2 cellular contexts compared by ENCODE assay signal in the genomic region with DNA sequence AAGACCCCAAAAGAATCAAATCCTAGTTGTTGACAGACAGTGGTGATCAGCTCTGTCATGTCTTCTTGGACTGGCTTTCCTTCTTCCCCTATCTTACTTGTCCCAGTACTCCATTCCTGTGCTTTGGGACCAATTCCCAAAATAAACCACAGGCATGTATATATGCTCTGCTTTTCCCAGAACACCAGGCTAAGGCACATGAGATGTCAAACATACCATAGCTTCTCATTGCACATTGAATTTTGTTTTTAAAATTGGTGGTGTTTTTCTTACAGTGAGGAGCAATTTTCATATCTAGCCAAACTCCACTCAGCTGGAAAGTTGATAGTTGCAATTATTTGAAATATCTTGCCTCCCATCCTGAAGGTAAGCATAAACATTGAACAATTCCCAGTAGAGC.
TF ChIP-seq lines count a peak whose summit lies in the region.

No MANE protein-coding gene starts in this region.

TF ChIP-seq in GM23338, 12 proteins besides CTCF, POLR2A, EP300 and RAD21 (continued from another document):
- TF ChIP-seq, protein P1, sequence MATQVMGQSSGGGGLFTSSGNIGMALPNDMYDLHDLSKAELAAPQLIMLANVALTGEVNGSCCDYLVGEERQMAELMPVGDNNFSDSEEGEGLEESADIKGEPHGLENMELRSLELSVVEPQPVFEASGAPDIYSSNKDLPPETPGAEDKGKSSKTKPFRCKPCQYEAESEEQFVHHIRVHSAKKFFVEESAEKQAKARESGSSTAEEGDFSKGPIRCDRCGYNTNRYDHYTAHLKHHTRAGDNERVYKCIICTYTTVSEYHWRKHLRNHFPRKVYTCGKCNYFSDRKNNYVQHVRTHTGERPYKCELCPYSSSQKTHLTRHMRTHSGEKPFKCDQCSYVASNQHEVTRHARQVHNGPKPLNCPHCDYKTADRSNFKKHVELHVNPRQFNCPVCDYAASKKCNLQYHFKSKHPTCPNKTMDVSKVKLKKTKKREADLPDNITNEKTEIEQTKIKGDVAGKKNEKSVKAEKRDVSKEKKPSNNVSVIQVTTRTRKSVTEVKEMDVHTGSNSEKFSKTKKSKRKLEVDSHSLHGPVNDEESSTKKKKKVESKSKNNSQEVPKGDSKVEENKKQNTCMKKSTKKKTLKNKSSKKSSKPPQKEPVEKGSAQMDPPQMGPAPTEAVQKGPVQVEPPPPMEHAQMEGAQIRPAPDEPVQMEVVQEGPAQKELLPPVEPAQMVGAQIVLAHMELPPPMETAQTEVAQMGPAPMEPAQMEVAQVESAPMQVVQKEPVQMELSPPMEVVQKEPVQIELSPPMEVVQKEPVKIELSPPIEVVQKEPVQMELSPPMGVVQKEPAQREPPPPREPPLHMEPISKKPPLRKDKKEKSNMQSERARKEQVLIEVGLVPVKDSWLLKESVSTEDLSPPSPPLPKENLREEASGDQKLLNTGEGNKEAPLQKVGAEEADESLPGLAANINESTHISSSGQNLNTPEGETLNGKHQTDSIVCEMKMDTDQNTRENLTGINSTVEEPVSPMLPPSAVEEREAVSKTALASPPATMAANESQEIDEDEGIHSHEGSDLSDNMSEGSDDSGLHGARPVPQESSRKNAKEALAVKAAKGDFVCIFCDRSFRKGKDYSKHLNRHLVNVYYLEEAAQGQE (IDR thresholded peaks at IDR 0.05; ENCODE audit: unreplicated experiment): no peak
- TF ChIP-seq EZH2 (IDR thresholded peaks at IDR 0.05; ENCODE audit: low read depth, unreplicated experiment) (no peak), STAT1 (IDR thresholded peaks at IDR 0.05; ENCODE audit: unreplicated experiment) (no peak), POLR2AphosphoS5 (IDR thresholded peaks at IDR 0.05; ENCODE audit: low read depth) (no peak), EZH2phosphoT487 (IDR thresholded peaks at IDR 0.05; ENCODE audit: unreplicated experiment) (no peak), ZNF331 (CRISPR knock-in tag; IDR thresholded peaks at IDR 0.05; ENCODE audit: low read depth) (no peak), CREB1 (CRISPR knock-in tag; IDR thresholded peaks at IDR 0.05; ENCODE audit: low read depth) (no peak)
- TF ChIP-seq, protein P2, sequence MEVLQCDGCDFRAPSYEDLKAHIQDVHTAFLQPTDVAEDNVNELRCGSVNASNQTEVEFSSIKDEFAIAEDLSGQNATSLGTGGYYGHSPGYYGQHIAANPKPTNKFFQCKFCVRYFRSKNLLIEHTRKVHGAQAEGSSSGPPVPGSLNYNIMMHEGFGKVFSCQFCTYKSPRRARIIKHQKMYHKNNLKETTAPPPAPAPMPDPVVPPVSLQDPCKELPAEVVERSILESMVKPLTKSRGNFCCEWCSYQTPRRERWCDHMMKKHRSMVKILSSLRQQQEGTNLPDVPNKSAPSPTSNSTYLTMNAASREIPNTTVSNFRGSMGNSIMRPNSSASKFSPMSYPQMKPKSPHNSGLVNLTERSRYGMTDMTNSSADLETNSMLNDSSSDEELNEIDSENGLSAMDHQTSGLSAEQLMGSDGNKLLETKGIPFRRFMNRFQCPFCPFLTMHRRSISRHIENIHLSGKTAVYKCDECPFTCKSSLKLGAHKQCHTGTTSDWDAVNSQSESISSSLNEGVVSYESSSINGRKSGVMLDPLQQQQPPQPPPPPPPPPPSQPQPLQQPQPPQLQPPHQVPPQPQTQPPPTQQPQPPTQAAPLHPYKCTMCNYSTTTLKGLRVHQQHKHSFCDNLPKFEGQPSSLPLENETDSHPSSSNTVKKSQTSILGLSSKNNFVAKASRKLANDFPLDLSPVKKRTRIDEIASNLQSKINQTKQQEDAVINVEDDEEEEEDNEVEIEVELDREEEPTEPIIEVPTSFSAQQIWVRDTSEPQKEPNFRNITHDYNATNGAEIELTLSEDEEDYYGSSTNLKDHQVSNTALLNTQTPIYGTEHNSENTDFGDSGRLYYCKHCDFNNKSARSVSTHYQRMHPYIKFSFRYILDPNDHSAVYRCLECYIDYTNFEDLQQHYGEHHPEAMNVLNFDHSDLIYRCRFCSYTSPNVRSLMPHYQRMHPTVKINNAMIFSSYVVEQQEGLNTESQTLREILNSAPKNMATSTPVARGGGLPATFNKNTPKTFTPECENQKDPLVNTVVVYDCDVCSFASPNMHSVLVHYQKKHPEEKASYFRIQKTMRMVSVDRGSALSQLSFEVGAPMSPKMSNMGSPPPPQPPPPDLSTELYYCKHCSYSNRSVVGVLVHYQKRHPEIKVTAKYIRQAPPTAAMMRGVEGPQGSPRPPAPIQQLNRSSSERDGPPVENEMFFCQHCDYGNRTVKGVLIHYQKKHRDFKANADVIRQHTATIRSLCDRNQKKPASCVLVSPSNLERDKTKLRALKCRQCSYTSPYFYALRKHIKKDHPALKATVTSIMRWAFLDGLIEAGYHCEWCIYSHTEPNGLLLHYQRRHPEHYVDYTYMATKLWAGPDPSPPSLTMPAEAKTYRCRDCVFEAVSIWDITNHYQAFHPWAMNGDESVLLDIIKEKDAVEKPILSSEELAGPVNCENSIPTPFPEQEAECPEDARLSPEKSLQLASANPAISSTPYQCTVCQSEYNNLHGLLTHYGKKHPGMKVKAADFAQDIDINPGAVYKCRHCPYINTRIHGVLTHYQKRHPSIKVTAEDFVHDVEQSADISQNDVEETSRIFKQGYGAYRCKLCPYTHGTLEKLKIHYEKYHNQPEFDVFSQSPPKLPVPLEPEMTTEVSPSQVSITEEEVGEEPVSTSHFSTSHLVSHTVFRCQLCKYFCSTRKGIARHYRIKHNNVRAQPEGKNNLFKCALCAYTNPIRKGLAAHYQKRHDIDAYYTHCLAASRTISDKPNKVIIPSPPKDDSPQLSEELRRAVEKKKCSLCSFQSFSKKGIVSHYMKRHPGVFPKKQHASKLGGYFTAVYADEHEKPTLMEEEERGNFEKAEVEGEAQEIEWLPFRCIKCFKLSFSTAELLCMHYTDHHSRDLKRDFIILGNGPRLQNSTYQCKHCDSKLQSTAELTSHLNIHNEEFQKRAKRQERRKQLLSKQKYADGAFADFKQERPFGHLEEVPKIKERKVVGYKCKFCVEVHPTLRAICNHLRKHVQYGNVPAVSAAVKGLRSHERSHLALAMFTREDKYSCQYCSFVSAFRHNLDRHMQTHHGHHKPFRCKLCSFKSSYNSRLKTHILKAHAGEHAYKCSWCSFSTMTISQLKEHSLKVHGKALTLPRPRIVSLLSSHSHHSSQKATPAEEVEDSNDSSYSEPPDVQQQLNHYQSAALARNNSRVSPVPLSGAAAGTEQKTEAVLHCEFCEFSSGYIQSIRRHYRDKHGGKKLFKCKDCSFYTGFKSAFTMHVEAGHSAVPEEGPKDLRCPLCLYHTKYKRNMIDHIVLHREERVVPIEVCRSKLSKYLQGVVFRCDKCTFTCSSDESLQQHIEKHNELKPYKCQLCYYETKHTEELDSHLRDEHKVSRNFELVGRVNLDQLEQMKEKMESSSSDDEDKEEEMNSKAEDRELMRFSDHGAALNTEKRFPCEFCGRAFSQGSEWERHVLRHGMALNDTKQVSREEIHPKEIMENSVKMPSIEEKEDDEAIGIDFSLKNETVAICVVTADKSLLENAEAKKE (CRISPR knock-in tag; IDR thresholded peaks at IDR 0.05): no peak
- TF ChIP-seq, protein P3, sequence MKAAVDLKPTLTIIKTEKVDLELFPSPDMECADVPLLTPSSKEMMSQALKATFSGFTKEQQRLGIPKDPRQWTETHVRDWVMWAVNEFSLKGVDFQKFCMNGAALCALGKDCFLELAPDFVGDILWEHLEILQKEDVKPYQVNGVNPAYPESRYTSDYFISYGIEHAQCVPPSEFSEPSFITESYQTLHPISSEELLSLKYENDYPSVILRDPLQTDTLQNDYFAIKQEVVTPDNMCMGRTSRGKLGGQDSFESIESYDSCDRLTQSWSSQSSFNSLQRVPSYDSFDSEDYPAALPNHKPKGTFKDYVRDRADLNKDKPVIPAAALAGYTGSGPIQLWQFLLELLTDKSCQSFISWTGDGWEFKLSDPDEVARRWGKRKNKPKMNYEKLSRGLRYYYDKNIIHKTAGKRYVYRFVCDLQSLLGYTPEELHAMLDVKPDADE (IDR thresholded peaks at IDR 0.05): no peak

TF ChIP-seq in K562, 482 proteins besides CTCF, POLR2A, EP300 and RAD21 (continued from another document):
- no peak for TF ChIP-seq TCFL5 (CRISPR knock-in tag; conservative IDR thresholded peaks at IDR 0.05)
- TF ChIP-seq HMG20B (CRISPR knock-in tag; IDR thresholded peaks at IDR 0.05): no peak
- no peak for TF ChIP-seq EWSR1 (IDR thresholded peaks at IDR 0.05; ENCODE audit: borderline replicate concordance, low read depth, partially characterized antibody)
- TF ChIP-seq POLR2G (IDR thresholded peaks at IDR 0.05; ENCODE audit: low read depth, low read length): 0 out of 2 replicates have a peak, but pooled peaks have one; percentile 18
